ENCODE assay signal across 27 cellular contexts in the genomic region with DNA sequence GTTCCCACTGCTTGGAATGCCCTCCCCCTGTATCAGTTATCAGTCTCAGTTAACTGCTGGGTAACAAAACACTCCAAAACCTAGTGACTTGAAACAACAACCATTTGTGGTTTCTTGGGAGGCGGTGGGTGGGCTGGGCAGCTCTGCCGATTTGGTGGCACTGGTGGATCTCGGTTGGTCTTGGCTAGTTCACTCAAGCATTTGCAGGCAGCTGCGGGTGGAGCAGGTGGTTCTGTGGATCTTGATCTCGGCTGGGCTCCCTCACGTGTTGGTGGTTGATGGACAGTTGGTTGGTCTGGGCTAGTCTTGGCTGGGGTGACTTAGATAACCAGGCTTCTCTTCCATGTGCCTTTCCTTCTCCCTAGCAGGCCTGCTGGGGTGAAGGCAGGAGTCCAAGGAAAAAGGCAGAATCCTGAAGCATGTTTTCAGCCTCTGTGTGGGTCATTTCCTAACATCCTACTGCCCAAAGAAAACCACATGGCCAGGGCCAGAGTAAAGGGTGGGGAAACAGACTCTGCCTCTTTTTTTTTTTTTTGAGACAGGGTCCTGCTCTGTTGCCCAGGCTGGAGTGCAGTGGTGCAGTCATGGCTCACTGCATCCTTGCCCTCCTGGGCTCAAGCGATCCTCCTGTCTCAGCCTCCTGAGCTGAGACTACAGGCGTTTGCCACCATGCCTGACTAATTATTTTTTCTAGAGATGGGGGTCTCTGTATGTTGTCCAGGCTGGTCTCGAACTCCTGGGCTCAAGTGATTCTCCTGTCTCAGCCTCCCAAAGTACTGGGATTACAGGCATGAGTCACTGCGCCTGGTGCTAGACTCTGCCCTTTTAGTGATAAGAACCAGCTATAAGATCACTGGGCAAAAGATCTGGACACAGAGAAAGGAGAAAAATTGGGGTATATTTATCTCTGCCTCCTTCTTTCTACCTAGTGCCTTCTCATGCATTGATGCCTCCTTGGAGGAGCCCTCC.
DNase-seq lines count a peak whose midpoint lies in the region; ATAC-seq and TF ChIP-seq lines count a peak whose summit lies in the region.
"Had no signal": no experiment of that assay in that cellular context is flagged by ENCODE, and none has a peak within 500 bp of the region (broad histone marks: within the 10 kb centered on the region; RNA-seq: fewer than 3 reads in every experiment).

No MANE protein-coding gene starts in this region.

- in situ Hi-C loops in brain microvascular endothelial cell (cut with HindIII; ENCODE audit: low pct_ligation_motif_present, low sequenced_read_pairs): no loop called here

- H3K4me1 Mint-ChIP-seq in endothelial cell (ENCODE audit: unreplicated experiment) (peaks cover 26% of the 10 kb centered on the region), neural crest cell (peaks cover 17% of the 10 kb centered on the region)
- H3K4me1 Mint-ChIP-seq: activated CD4-positive, alpha-beta memory T cell treated with anti-CD3 and anti-CD28 coated beads, Interleukin-2, amount 10 ng/mL, durations not matched to agents 7 days and 5 days; memory B cell had no signal

- no peak overlapping the region for H3K4me3 ChIP-seq in upper lobe of right lung
- no peak overlapping the region for H3K4me3 ChIP-seq in brain microvascular endothelial cell (ENCODE audit: low read depth, low read length)
- H3K4me3 ChIP-seq: GM23248 had no signal

- no peaks in the 10 kb centered on the region for H3K4me1 ChIP-seq in upper lobe of right lung

- TF ChIP-seq CTCF in endothelial cell (IDR thresholded peaks at IDR 0.05; ENCODE audit: unreplicated experiment) (no peak), neural crest cell (conservative IDR thresholded peaks at IDR 0.05) (no peak), upper lobe of right lung (IDR thresholded peaks at IDR 0.05) (no peak), brain microvascular endothelial cell (IDR thresholded peaks at IDR 0.05; ENCODE audit: low read depth, low read length, missing control alignments) (no peak)

- H3K27ac ChIP-seq in upper lobe of right lung (no peak overlapping the region), brain microvascular endothelial cell (no peak overlapping the region)
- H3K27ac ChIP-seq: GM23248, HL-60 had no signal

- H3K36me3 ChIP-seq in upper lobe of right lung (no peaks in the 10 kb centered on the region), brain microvascular endothelial cell (replicated peaks) (no peaks in the 10 kb centered on the region)

- H3K27ac Mint-ChIP-seq in endothelial cell (ENCODE audit: unreplicated experiment) (peak overlapping the region; percentile 8), neural crest cell (ENCODE audit: unreplicated experiment) (peak overlapping the region; percentile 22)
- H3K27ac Mint-ChIP-seq: activated CD4-positive, alpha-beta memory T cell treated with anti-CD3 and anti-CD28 coated beads, Interleukin-2, amount 10 ng/mL, durations not matched to agents 7 days and 5 days; CD8-positive, alpha-beta T cell; HFFc6; memory B cell; T-helper 1 cell treated with Interleukin-12 subunit alpha and Interleukin-12 subunit beta and Interleukin-4 antibody, amounts not matched to agents 30 μg/mL and 1 μg/mL, for 36 hours had no signal

- H3K9me3 ChIP-seq in upper lobe of right lung: no peaks in the 10 kb centered on the region

- no peak for ATAC-seq in upper lobe of right lung
- ATAC-seq: CD8-positive, alpha-beta T cell had no signal

- no peaks in the 10 kb centered on the region for H3K27me3 ChIP-seq in upper lobe of right lung
- no peaks in the 10 kb centered on the region for H3K27me3 ChIP-seq in brain microvascular endothelial cell (replicated peaks)

- peak; percentile 36 for DNase-seq in activated effector memory CD4-positive, alpha-beta T cell treated with anti-CD3 and anti-CD28 coated beads, Interleukin-2, amount 50 U/mL, for 16 hours
- no peak for DNase-seq in activated effector memory CD4-positive, alpha-beta T cell treated with Interleukin-2 at 50 U/mL for 16 hours
- DNase-seq in endothelial cell (ENCODE audit: low spot score) (no peak), neural crest cell (ENCODE audit: low read depth, low spot score) (no peak), upper lobe of right lung (peak; percentile 40), SW 1271 (lab: John Stamatoyannopoulos, UW) (no peak), brain microvascular endothelial cell (no peak)
- DNase-seq in effector CD8-positive, alpha-beta T cell (lab: John Stamatoyannopoulos, UW): no peak
- DNase-seq: activated CD4-positive, alpha-beta memory T cell treated with anti-CD3 and anti-CD28 coated beads, Interleukin-2, amount 10 ng/mL, durations not matched to agents 7 days and 5 days; activated naive CD4-positive, alpha-beta T cell; activated T-cell treated with anti-CD3 and anti-CD28 coated beads, Interleukin-2, amount 50 U/mL, for 1 hour; CD8-positive, alpha-beta T cell; EL; foreskin melanocyte; GM23248; HFFc6; Karpas-422; left cardiac atrium; MV-4-11; NCI-H146; NCI-H510A; retina; stimulated activated CD4-positive, alpha-beta T cell treated with anti-CD3 and anti-CD28 coated beads, Interleukin-12 subunit alpha, Interleukin-12 subunit beta, amount 100 ng/mL, for 4 hours; stimulated activated CD4-positive, alpha-beta T cell treated with anti-CD3 and anti-CD28 coated beads, Interleukin-4, amount 100 ng/mL, for 1 hour had no signal

- H3K4me3 Mint-ChIP-seq in endothelial cell (ENCODE audit: unreplicated experiment) (no peak overlapping the region), neural crest cell (no peak overlapping the region)
- H3K4me3 Mint-ChIP-seq: activated CD4-positive, alpha-beta memory T cell treated with anti-CD3 and anti-CD28 coated beads, Interleukin-2, amount 10 ng/mL, durations not matched to agents 7 days and 5 days; CD8-positive, alpha-beta T cell; HFFc6; memory B cell; T-helper 1 cell treated with Interleukin-12 subunit alpha and Interleukin-12 subunit beta and Interleukin-4 antibody, amounts not matched to agents 30 μg/mL and 1 μg/mL, for 36 hours had no signal

- H3K36me3 Mint-ChIP-seq in endothelial cell (ENCODE audit: low read depth, unreplicated experiment) (no peaks in the 10 kb centered on the region), neural crest cell (ENCODE audit: low read depth) (no peaks in the 10 kb centered on the region)
- H3K36me3 Mint-ChIP-seq: CD8-positive, alpha-beta T cell; memory B cell had no signal

- H3K27me3 Mint-ChIP-seq in endothelial cell (ENCODE audit: unreplicated experiment) (peaks cover 2% of the 10 kb centered on the region), neural crest cell (ENCODE audit: low read depth) (no peaks in the 10 kb centered on the region)
- H3K27me3 Mint-ChIP-seq: memory B cell had no signal

- H3K9me3 Mint-ChIP-seq in endothelial cell (ENCODE audit: unreplicated experiment): no peaks in the 10 kb centered on the region
- no peaks in the 10 kb centered on the region for H3K9me3 Mint-ChIP-seq in neural crest cell
- H3K9me3 Mint-ChIP-seq: activated CD4-positive, alpha-beta memory T cell treated with anti-CD3 and anti-CD28 coated beads, Interleukin-2, amount 10 ng/mL, durations not matched to agents 7 days and 5 days; CD8-positive, alpha-beta T cell; T-helper 1 cell treated with Interleukin-12 subunit alpha and Interleukin-12 subunit beta and Interleukin-4 antibody, amounts not matched to agents 30 μg/mL and 1 μg/mL, for 36 hours had no signal

- intact Hi-C loops in upper lobe of right lung (cut with DNase I): no loop called here

Comparison
In these comparisons a context has a peak if more than half of its experiments do, and no peak if none do; other contexts are left out.
1. DNase-seq: peak in activated effector memory CD4-positive, alpha-beta T cell treated with anti-CD3 and anti-CD28 coated beads, Interleukin-2, amount 50 U/mL, for 16 hours (single experiment) and upper lobe of right lung (single experiment); none in activated effector memory CD4-positive, alpha-beta T cell treated with Interleukin-2 at 50 U/mL for 16 hours (single experiment), endothelial cell (single experiment), neural crest cell (single experiment), SW 1271 (0 of 2), brain microvascular endothelial cell (single experiment) and effector CD8-positive, alpha-beta T cell (single experiment).